Comparison of ENCODE assay signal across 11 cellular contexts in the genomic region with DNA sequence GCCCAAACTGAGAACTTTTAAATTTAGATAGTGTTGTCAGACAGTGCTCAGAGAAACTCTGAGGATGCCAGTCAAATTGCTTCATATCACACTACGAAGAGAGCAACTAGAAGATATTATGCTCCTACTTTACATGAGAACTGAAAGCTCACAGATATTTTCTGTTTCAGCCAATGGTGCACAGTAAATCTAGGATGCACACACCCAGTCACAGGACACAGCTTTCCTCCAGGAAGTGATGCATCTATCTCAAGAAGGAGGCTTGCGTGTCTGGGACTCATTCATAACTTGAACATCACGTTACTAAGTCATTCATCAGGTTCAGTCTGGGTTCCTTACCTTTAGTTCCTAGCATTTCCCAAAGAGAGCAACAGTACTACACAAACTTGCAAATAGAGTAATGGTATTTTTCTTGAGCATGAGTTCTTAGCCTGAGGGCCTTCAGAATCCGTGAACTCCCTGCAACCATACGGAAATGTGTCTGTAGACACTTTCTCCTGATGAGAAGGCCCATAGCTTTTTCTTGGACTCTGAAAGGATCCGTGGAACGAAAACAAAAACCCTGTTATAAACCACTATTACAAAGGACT. TPM values are rescaled to one million over a fixed set of nuclear protein-coding genes. Genes with fewer than 3 reads are reported as not detected.
DNase-seq lines count a peak whose midpoint lies in the region; ATAC-seq and TF ChIP-seq lines count a peak whose summit lies in the region.
"Had no signal": no experiment of that assay in that cellular context is flagged by ENCODE, and none has a peak within 500 bp of the region (broad histone marks: within the 10 kb centered on the region; RNA-seq: fewer than 3 reads in every experiment).

No MANE protein-coding gene starts in this region.

- TF ChIP-seq POLR2A in esophagus squamous epithelium (IDR thresholded peaks at IDR 0.05): no peak

- intact Hi-C loops in esophagus squamous epithelium (cut with DNase I): no loop called here

- peak; percentile 45 for ATAC-seq in GM21367 (IDR thresholded peaks at IDR 0.05; ENCODE audit: unreplicated experiment)
- peak; percentile 52 for ATAC-seq in HG03378 (IDR thresholded peaks at IDR 0.05; ENCODE audit: unreplicated experiment)
- ATAC-seq in stimulated activated naive B cell treated with anti-CD40 and anti-IgM and Interleukin-4, amounts not matched to agents 10 μg/mL and 1 μg/mL and 100 μg/mL, for 72 hours (replicated peaks): no peak

- H3K27ac Mint-ChIP-seq in stimulated activated naive B cell treated with anti-CD40 and anti-IgM and Interleukin-4, amounts not matched to agents 10 μg/mL and 1 μg/mL and 100 μg/mL, for 72 hours: no peak overlapping the region

- H3K36me3 Mint-ChIP-seq in stimulated activated naive B cell treated with anti-CD40 and anti-IgM and Interleukin-4, amounts not matched to agents 10 μg/mL and 1 μg/mL and 100 μg/mL, for 72 hours: no peaks in the 10 kb centered on the region

- H3K36me3 ChIP-seq in esophagus squamous epithelium: no peaks in the 10 kb centered on the region

- peaks cover 0 to 5% of the 10 kb centered on the region in 2 donors for H3K4me1 Mint-ChIP-seq in stimulated activated naive B cell treated with anti-CD40 and anti-IgM and Interleukin-4, amounts not matched to agents 10 μg/mL and 1 μg/mL and 100 μg/mL, for 72 hours

- H3K27ac ChIP-seq in esophagus squamous epithelium: no peak overlapping the region

- no peak overlapping the region for H3K4me3 ChIP-seq in epithelial cell of esophagus (ENCODE audit: low read length)
- no peak overlapping the region for H3K4me3 ChIP-seq in esophagus squamous epithelium

- H3K4me1 ChIP-seq in esophagus squamous epithelium: peaks cover 8 to 31% (median 16%) of the 10 kb centered on the region in 3 donors

- H3K27me3 Mint-ChIP-seq in stimulated activated naive B cell treated with anti-CD40 and anti-IgM and Interleukin-4, amounts not matched to agents 10 μg/mL and 1 μg/mL and 100 μg/mL, for 72 hours: peaks cover 22 to 32% of the 10 kb centered on the region in 2 donors

- no peak for TF ChIP-seq CTCF in epithelial cell of esophagus (IDR thresholded peaks at IDR 0.05; ENCODE audit: insufficient read depth, low read depth, low read length, missing control alignments)
- no peak for TF ChIP-seq CTCF in esophagus squamous epithelium (IDR thresholded peaks at IDR 0.05)

- DNase-seq in COLO829 (ENCODE audit: low spot score) (peak; percentile 82), epithelial cell of esophagus (ENCODE audit: low read depth) (peak; percentile 62), esophagus squamous epithelium (lab: John Stamatoyannopoulos, UW) (no peak), amygdala (lab: John Stamatoyannopoulos, UW) (no peak)
- DNase-seq in stimulated activated naive B cell treated with anti-CD40 and anti-IgM and Interleukin-4, amounts not matched to agents 10 μg/mL and 1 μg/mL and 100 μg/mL, for 72 hours: no peak
- no peak for DNase-seq in activated CD4-positive, alpha-beta T cell treated with anti-CD3 and anti-CD28 coated beads for 1 hour
- DNase-seq: activated CD8-positive, alpha-beta memory T cell treated with anti-CD3 and anti-CD28 coated beads for 24 hours; NCI-H1092; substantia nigra had no signal

- peaks cover 0 to 7% (median 0%) of the 10 kb centered on the region in 4 donors for H3K27me3 ChIP-seq in esophagus squamous epithelium

- WGBS in esophagus squamous epithelium, 2 donors: 76 to 84% methylated on average over 6 to 7 of the region's 7 CpGs

- no peaks in the 10 kb centered on the region for H3K9me3 ChIP-seq in esophagus squamous epithelium

- no peak overlapping the region for H3K4me3 Mint-ChIP-seq in stimulated activated naive B cell treated with anti-CD40 and anti-IgM and Interleukin-4, amounts not matched to agents 10 μg/mL and 1 μg/mL and 100 μg/mL, for 72 hours

- H3K9me3 Mint-ChIP-seq in stimulated activated naive B cell treated with anti-CD40 and anti-IgM and Interleukin-4, amounts not matched to agents 10 μg/mL and 1 μg/mL and 100 μg/mL, for 72 hours: no peaks in the 10 kb centered on the region

RNA-seq across cellular contexts. Expression of a gene that starts 12.2 kb away (rescaled TPM):
- 1 to 10 TPM in 2 of 4 donors, under 1 TPM in 2; 0.34 to 3.3 (median 1.4) TPM for total RNA-seq in esophagus squamous epithelium

Comparison
In these comparisons a context has a peak if more than half of its experiments do, and no peak if none do; other contexts are left out.
1. DNase-seq: peak in COLO829 (single experiment) and epithelial cell of esophagus (single experiment); none in stimulated activated naive B cell treated with anti-CD40 and anti-IgM and Interleukin-4, amounts not matched to agents 10 μg/mL and 1 μg/mL and 100 μg/mL, for 72 hours (single experiment), activated CD4-positive, alpha-beta T cell treated with anti-CD3 and anti-CD28 coated beads for 1 hour (single experiment), esophagus squamous epithelium (single experiment) and amygdala (0 of 56).
2. ATAC-seq: peak in GM21367 (single experiment) and HG03378 (single experiment); none in stimulated activated naive B cell treated with anti-CD40 and anti-IgM and Interleukin-4, amounts not matched to agents 10 μg/mL and 1 μg/mL and 100 μg/mL, for 72 hours (0 of 2).